ENCODE assay signal across 10 cellular contexts in genomic region chr6:41965429-41966213, GRCh38. TPM values are rescaled to one million over a fixed set of nuclear protein-coding genes. Genes with fewer than 3 reads are reported as not detected.
DNase-seq lines count a peak whose midpoint lies in the region; ATAC-seq and TF ChIP-seq lines count a peak whose summit lies in the region.
"Had no signal": no experiment of that assay in that cellular context is flagged by ENCODE, and none has a peak within 500 bp of the region (broad histone marks: within the 10 kb centered on the region; RNA-seq: fewer than 3 reads in every experiment).

No MANE protein-coding gene starts in this region.

- peaks cover 74% of the 10 kb centered on the region for H3K4me1 ChIP-seq in CD8-positive, alpha-beta T cell (ENCODE audit: insufficient read depth, low read length)
- H3K4me1 ChIP-seq in HUES48 (ENCODE audit: control insufficient read depth, insufficient read depth, low read length) = peaks cover 40% of the 10 kb centered on the region
- H3K4me1 ChIP-seq: colonic mucosa had no signal

- H3K36me3 Mint-ChIP-seq in CD8-positive, alpha-beta T cell = peaks cover 61% of the 10 kb centered on the region
- H3K36me3 Mint-ChIP-seq in mesothelial cell of epicardium = no peaks in the 10 kb centered on the region

- H3K4me3 Mint-ChIP-seq in CD8-positive, alpha-beta T cell = no peak overlapping the region
- H3K4me3 Mint-ChIP-seq in mesothelial cell of epicardium = no peak overlapping the region

- H3K36me3 ChIP-seq in CD8-positive, alpha-beta T cell (ENCODE audit: insufficient read depth, low read length) = peaks cover 18% of the 10 kb centered on the region
- no peaks in the 10 kb centered on the region for H3K36me3 ChIP-seq in HUES48 (ENCODE audit: control insufficient read depth, insufficient read depth, low read length)
- H3K36me3 ChIP-seq: colonic mucosa, thoracic aorta had no signal

- H3K4me1 Mint-ChIP-seq in CD8-positive, alpha-beta T cell (ENCODE audit: low read depth) = peaks cover 83% of the 10 kb centered on the region
- H3K4me1 Mint-ChIP-seq in mesothelial cell of epicardium = peaks cover 11% of the 10 kb centered on the region

- H3K9me3 ChIP-seq in CD8-positive, alpha-beta T cell (ENCODE audit: low read length) = no peaks in the 10 kb centered on the region
- H3K9me3 ChIP-seq in HUES48 (ENCODE audit: control insufficient read depth, insufficient read depth, low read length) = no peaks in the 10 kb centered on the region
- H3K9me3 ChIP-seq: colonic mucosa, thoracic aorta had no signal

- no peak overlapping the region for H3K4me3 ChIP-seq in CD8-positive, alpha-beta T cell (ENCODE audit: low read depth, low read length)
- H3K4me3 ChIP-seq in HUES48 (ENCODE audit: low read depth, low read length) = peak overlapping the region; percentile 39; the same call in 1 of the 2 replicates
- H3K4me3 ChIP-seq: colonic mucosa, thoracic aorta had no signal

- H3K27ac ChIP-seq in CD8-positive, alpha-beta T cell (ENCODE audit: low read depth, low read length) = no peak overlapping the region
- H3K27ac ChIP-seq in HUES48 (ENCODE audit: low read depth, low read length) = peak overlapping the region; percentile 94
- H3K27ac ChIP-seq: colonic mucosa, thoracic aorta had no signal

- H3K27me3 ChIP-seq in CD8-positive, alpha-beta T cell (ENCODE audit: insufficient read depth, low read length) = no peaks in the 10 kb centered on the region
- H3K27me3 ChIP-seq in HUES48 (ENCODE audit: control insufficient read depth, insufficient read depth, low read length) = no peaks in the 10 kb centered on the region
- H3K27me3 ChIP-seq: colonic mucosa had no signal

- no peaks in the 10 kb centered on the region for H3K9me3 Mint-ChIP-seq in CD8-positive, alpha-beta T cell
- H3K9me3 Mint-ChIP-seq in mesothelial cell of epicardium = no peaks in the 10 kb centered on the region

- ATAC-seq in CD8-positive, alpha-beta T cell = no peak
- ATAC-seq in HG03139 (IDR thresholded peaks at IDR 0.05; ENCODE audit: unreplicated experiment) = no peak
- ATAC-seq in HG03469 (IDR thresholded peaks at IDR 0.05; ENCODE audit: unreplicated experiment) = no peak

- intact Hi-C loops in CD8-positive, alpha-beta T cell (cut with DNase I, micrococcal nuclease) = no loop called here

- TF ChIP-seq CTCF in CD8-positive, alpha-beta T cell (IDR thresholded peaks at IDR 0.05) = no peak
- no peak for TF ChIP-seq CTCF in mesothelial cell of epicardium (IDR thresholded peaks at IDR 0.05; ENCODE audit: unreplicated experiment)

- POLR2A ChIA-PET in CD8-positive, alpha-beta T cell (lab: Charles Lee) = interaction anchor here (0.6 to 1.4 kb wide), 6 partner anchors 16 to 117 kb away, joined by 3 read pairs; no protein-coding TSS in a partner anchor

- CTCF ChIA-PET in CD8-positive, alpha-beta T cell (lab: Charles Lee) = interaction anchor here (1.4 kb wide), 1 partner anchor 30 kb away, joined by 3 read pairs; no protein-coding TSS in a partner anchor

- no peak for DNase-seq in CD8-positive, alpha-beta T cell
- DNase-seq in ecto neural progenitor cell (ENCODE audit: low spot score) (peak; percentile 80), mesothelial cell of epicardium (ENCODE audit: low spot score in 2 of 2, unreplicated experiment in 2 of 2) (no peak), MV-4-11 (lab: John Stamatoyannopoulos, UW) (no peak)
- DNase-seq in NK-92 treated with Interleukin-12 subunit alpha and Interleukin-12 subunit beta, amount 100 ng/mL, for 24 hours (lab: John Stamatoyannopoulos, UW) = no peak
- DNase-seq: colonic mucosa had no signal

- no peaks in the 10 kb centered on the region for H3K27me3 Mint-ChIP-seq in CD8-positive, alpha-beta T cell (ENCODE audit: low read depth)
- no peaks in the 10 kb centered on the region for H3K27me3 Mint-ChIP-seq in mesothelial cell of epicardium (ENCODE audit: low read depth)

- H3K9ac ChIP-seq in HUES48 (ENCODE audit: low read depth, low read length) = peak overlapping the region; percentile 45; the same call in 1 of the 2 replicates

- H3K27ac Mint-ChIP-seq in CD8-positive, alpha-beta T cell = peak overlapping the region; percentile 79
- peak overlapping the region; percentile 2 for H3K27ac Mint-ChIP-seq in mesothelial cell of epicardium

RNA-seq across cellular contexts. Expression of gene CCND3, which starts 24.0 kb away (rescaled TPM):
- total RNA-seq in CD8-positive, alpha-beta T cell = 100 to 1,000 TPM; 129 to 135 TPM
- 37.2 to 42.0 TPM (median 39.5 TPM) in 3 replicates for total RNA-seq in mesothelial cell of epicardium

RNA-seq across cellular contexts. Expression of gene BYSL, which starts 44.3 kb away (rescaled TPM):
- 1 to 10 TPM; 3.2 to 6.2 TPM for total RNA-seq in CD8-positive, alpha-beta T cell
- 32.7 to 36.5 TPM (median 32.8 TPM) in 3 replicates for total RNA-seq in mesothelial cell of epicardium

RNA-seq across cellular contexts. Expression of gene MED20, which starts 44.7 kb away (rescaled TPM):
- 1 to 10 TPM; 1.8 TPM for total RNA-seq in CD8-positive, alpha-beta T cell
- 24.1 to 25.1 TPM (median 25.1 TPM) in 3 replicates for total RNA-seq in mesothelial cell of epicardium
